In the genomic region with DNA sequence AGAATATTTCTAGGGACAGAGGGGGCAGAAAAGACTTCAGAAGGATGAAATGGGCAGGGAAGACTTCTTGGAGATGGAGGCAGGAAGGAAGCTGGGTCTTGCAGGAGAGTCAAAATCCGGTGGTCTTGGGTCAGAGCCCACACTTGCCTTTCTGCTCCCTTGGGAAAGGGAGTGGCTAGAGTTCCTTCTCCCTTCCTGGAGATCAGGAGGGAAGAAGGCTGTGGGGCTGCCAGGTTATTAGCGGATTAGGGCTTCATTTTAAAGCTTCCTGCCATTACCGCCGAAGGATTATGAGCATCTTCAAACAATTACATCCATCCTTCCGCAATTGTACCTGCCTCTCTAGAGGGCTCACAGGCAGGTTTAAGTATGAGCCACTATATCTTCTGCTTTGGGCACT, we compare ENCODE assay signal across 1 cellular context.
TF ChIP-seq lines count a peak whose summit lies in the region.

No MANE protein-coding gene starts in this region.

TF ChIP-seq in H1, 55 proteins besides CTCF, POLR2A, EP300 and RAD21:
- TF ChIP-seq TAF7 (optimal IDR thresholded peaks at IDR 0.05; ENCODE audit: borderline replicate concordance, low read depth, low read length) = no peak
- no peak for TF ChIP-seq NANOG (IDR thresholded peaks at IDR 0.05; ENCODE audit: insufficient read depth, low read depth, low read length, poor library complexity, severe bottlenecking)
